16 cellular contexts compared by ENCODE assay signal in genomic region chr17:34201767-34202166, GRCh38. TPM values are rescaled to one million over a fixed set of nuclear protein-coding genes. Genes with fewer than 3 reads are reported as not detected.
DNase-seq lines count a peak whose midpoint lies in the region; ATAC-seq and TF ChIP-seq lines count a peak whose summit lies in the region.
"Had no signal": no experiment of that assay in that cellular context is flagged by ENCODE, and none has a peak within 500 bp of the region (broad histone marks: within the 10 kb centered on the region; RNA-seq: fewer than 3 reads in every experiment).

No MANE protein-coding gene starts in this region.

- TF ChIP-seq CTCF in activated CD8-positive, alpha-beta T cell treated with anti-CD3 and anti-CD28 coated beads for 36 hours (IDR thresholded peaks at IDR 0.05) = no peak
- TF ChIP-seq CTCF in CD14-positive monocyte (IDR thresholded peaks at IDR 0.05) = no peak
- TF ChIP-seq CTCF in mesothelial cell of epicardium (IDR thresholded peaks at IDR 0.05; ENCODE audit: unreplicated experiment) = no peak

- POLR2A ChIA-PET in activated CD8-positive, alpha-beta T cell treated with anti-CD3 and anti-CD28 coated beads for 36 hours (lab: Charles Lee) = interaction anchor here (3.5 kb wide), 1 partner anchor 160 kb away, joined by 14 read pairs; the partner anchor contains the start of gene CCL1
- POLR2A ChIA-PET in activated CD8-positive, alpha-beta T cell treated with anti-CD3 and anti-CD28 coated beads, Interleukin-2, amount 10 ng/mL, durations not matched to agents 7 days and 5 days (lab: Charles Lee) = interaction anchor here (1.5 kb wide), 1 partner anchor 160 kb away, joined by 5 read pairs; no protein-coding TSS in a partner anchor

- H3K27me3 Mint-ChIP-seq in activated CD8-positive, alpha-beta T cell treated with anti-CD3 and anti-CD28 coated beads for 36 hours = peaks cover 22% of the 10 kb centered on the region
- peaks cover 15% of the 10 kb centered on the region for H3K27me3 Mint-ChIP-seq in activated CD8-positive, alpha-beta T cell treated with anti-CD3 and anti-CD28 coated beads, Interleukin-2, amount 10 ng/mL, durations not matched to agents 7 days and 5 days (ENCODE audit: low read depth)
- peaks cover 0 to 11% (median 5%) of the 10 kb centered on the region in 3 donors for H3K27me3 Mint-ChIP-seq in CD14-positive monocyte (ENCODE audit: low read depth in 3 of 3)
- peaks cover 47% of the 10 kb centered on the region for H3K27me3 Mint-ChIP-seq in dendritic cell treated with granulocyte-macrophage colony-stimulating factor and Interleukin-4, amounts not matched to agents 40 ng/mL and 50 ng/mL, for 4 days
- peaks cover 44% of the 10 kb centered on the region for H3K27me3 Mint-ChIP-seq in mesothelial cell of epicardium (ENCODE audit: low read depth)

- intact Hi-C loops in activated CD8-positive, alpha-beta T cell treated with anti-CD3 and anti-CD28 coated beads for 36 hours (cut with micrococcal nuclease) = loop anchor here (2.0 kb wide), 1 partner anchor 159 kb away; no protein-coding TSS in a partner anchor
- intact Hi-C loops in CD14-positive monocyte (cut with micrococcal nuclease) = loop anchor here (2.0 to 5.0 kb wide), 2 partner anchors 41 to 47 kb away; no protein-coding TSS in a partner anchor
- intact Hi-C loops in dendritic cell treated with granulocyte-macrophage colony-stimulating factor and Interleukin-4, amounts not matched to agents 40 ng/mL and 50 ng/mL, for 4 days (cut with micrococcal nuclease) = loop anchor here (2.0 to 5.0 kb wide), 3 partner anchors 41 to 316 kb away; no protein-coding TSS in a partner anchor

- no peak for DNase-seq in activated CD8-positive, alpha-beta T cell treated with anti-CD3 and anti-CD28 coated beads for 36 hours
- no peak for DNase-seq in activated CD8-positive, alpha-beta T cell treated with anti-CD3 and anti-CD28 coated beads, Interleukin-2, amount 10 ng/mL, durations not matched to agents 7 days and 5 days
- no peak for DNase-seq in CD14-positive monocyte (ENCODE audit: low spot score)
- no peak for DNase-seq in mesothelial cell of epicardium (ENCODE audit: low spot score in 2 of 2, unreplicated experiment in 2 of 2)
- no peak for DNase-seq in stimulated activated CD4-positive, alpha-beta T cell treated with anti-CD3 and anti-CD28 coated beads, Interleukin-4, amount 100 ng/mL, for 24 hours
- DNase-seq: DMS53, GOT3, MM.1S, NCI-H1105, NCI-H1694 treated with DMSO at 0.1 percent for 48 hours, NCI-H345, Peyer's patch, SHP77 had no signal

- peaks cover 1% of the 10 kb centered on the region for H3K9me3 Mint-ChIP-seq in activated CD8-positive, alpha-beta T cell treated with anti-CD3 and anti-CD28 coated beads for 36 hours
- no peaks in the 10 kb centered on the region for H3K9me3 Mint-ChIP-seq in activated CD8-positive, alpha-beta T cell treated with anti-CD3 and anti-CD28 coated beads, Interleukin-2, amount 10 ng/mL, durations not matched to agents 7 days and 5 days (ENCODE audit: insufficient read depth)
- H3K9me3 Mint-ChIP-seq in CD14-positive monocyte (peaks cover 0 to 9% (median 6%) of the 10 kb centered on the region in 7 donors), mesothelial cell of epicardium (peaks cover 3% of the 10 kb centered on the region)
- H3K9me3 Mint-ChIP-seq in dendritic cell treated with granulocyte-macrophage colony-stimulating factor and Interleukin-4, amounts not matched to agents 40 ng/mL and 50 ng/mL, for 4 days = peaks cover 11% of the 10 kb centered on the region

- H3K4me3 Mint-ChIP-seq in activated CD8-positive, alpha-beta T cell treated with anti-CD3 and anti-CD28 coated beads for 36 hours = no peak overlapping the region
- no peak overlapping the region for H3K4me3 Mint-ChIP-seq in activated CD8-positive, alpha-beta T cell treated with anti-CD3 and anti-CD28 coated beads, Interleukin-2, amount 10 ng/mL, durations not matched to agents 7 days and 5 days
- H3K4me3 Mint-ChIP-seq in CD14-positive monocyte (no peak overlapping the region), mesothelial cell of epicardium (no peak overlapping the region)
- H3K4me3 Mint-ChIP-seq in dendritic cell treated with granulocyte-macrophage colony-stimulating factor and Interleukin-4, amounts not matched to agents 40 ng/mL and 50 ng/mL, for 4 days = no peak overlapping the region

- H3K27ac Mint-ChIP-seq in activated CD8-positive, alpha-beta T cell treated with anti-CD3 and anti-CD28 coated beads for 36 hours = no peak overlapping the region
- H3K27ac Mint-ChIP-seq in activated CD8-positive, alpha-beta T cell treated with anti-CD3 and anti-CD28 coated beads, Interleukin-2, amount 10 ng/mL, durations not matched to agents 7 days and 5 days = no peak overlapping the region
- H3K27ac Mint-ChIP-seq in CD14-positive monocyte (peak overlapping the region in 5 of 7 donors; percentile 62 to 94 (median 80)), mesothelial cell of epicardium (no peak overlapping the region)
- peak overlapping the region; percentile 61 for H3K27ac Mint-ChIP-seq in dendritic cell treated with granulocyte-macrophage colony-stimulating factor and Interleukin-4, amounts not matched to agents 40 ng/mL and 50 ng/mL, for 4 days

- peak; percentile 57 for ATAC-seq in activated CD8-positive, alpha-beta T cell treated with anti-CD3 and anti-CD28 coated beads for 36 hours
- ATAC-seq in activated CD8-positive, alpha-beta T cell treated with anti-CD3 and anti-CD28 coated beads, Interleukin-2, amount 10 ng/mL, durations not matched to agents 7 days and 5 days = no peak
- ATAC-seq in HG02852 (IDR thresholded peaks at IDR 0.05; ENCODE audit: unreplicated experiment) (peak; percentile 51), HG03139 (IDR thresholded peaks at IDR 0.05; ENCODE audit: unreplicated experiment) (no peak)

- H3K4me1 Mint-ChIP-seq in activated CD8-positive, alpha-beta T cell treated with anti-CD3 and anti-CD28 coated beads for 36 hours (ENCODE audit: low read depth) = peaks cover 14% of the 10 kb centered on the region
- H3K4me1 Mint-ChIP-seq in activated CD8-positive, alpha-beta T cell treated with anti-CD3 and anti-CD28 coated beads, Interleukin-2, amount 10 ng/mL, durations not matched to agents 7 days and 5 days (ENCODE audit: low read depth) = peaks cover 4% of the 10 kb centered on the region
- peaks cover 35% of the 10 kb centered on the region for H3K4me1 Mint-ChIP-seq in CD14-positive monocyte
- H3K4me1 Mint-ChIP-seq in dendritic cell treated with granulocyte-macrophage colony-stimulating factor and Interleukin-4, amounts not matched to agents 40 ng/mL and 50 ng/mL, for 4 days (ENCODE audit: low read depth) = peaks cover 72% of the 10 kb centered on the region
- H3K4me1 Mint-ChIP-seq in mesothelial cell of epicardium = peaks cover 6% of the 10 kb centered on the region

- H3K36me3 Mint-ChIP-seq in activated CD8-positive, alpha-beta T cell treated with anti-CD3 and anti-CD28 coated beads for 36 hours (ENCODE audit: low read depth) = no peaks in the 10 kb centered on the region
- no peaks in the 10 kb centered on the region for H3K36me3 Mint-ChIP-seq in activated CD8-positive, alpha-beta T cell treated with anti-CD3 and anti-CD28 coated beads, Interleukin-2, amount 10 ng/mL, durations not matched to agents 7 days and 5 days (ENCODE audit: low read depth)
- H3K36me3 Mint-ChIP-seq in CD14-positive monocyte (peaks cover 0 to 3% of the 10 kb centered on the region in 2 donors), mesothelial cell of epicardium (no peaks in the 10 kb centered on the region)
- peaks cover 8% of the 10 kb centered on the region for H3K36me3 Mint-ChIP-seq in dendritic cell treated with granulocyte-macrophage colony-stimulating factor and Interleukin-4, amounts not matched to agents 40 ng/mL and 50 ng/mL, for 4 days (ENCODE audit: low read depth)

- CTCF ChIA-PET in activated CD8-positive, alpha-beta T cell treated with anti-CD3 and anti-CD28 coated beads for 36 hours (lab: Charles Lee) = interaction anchor here (0.7 to 6.4 kb wide), 13 partner anchors 10 to 218 kb away, joined by 3 to 319 read pairs (median 8); partner anchors contain the start of genes CCL1 and CCL13
- CTCF ChIA-PET in activated CD8-positive, alpha-beta T cell treated with anti-CD3 and anti-CD28 coated beads, Interleukin-2, amount 10 ng/mL, durations not matched to agents 7 days and 5 days (lab: Charles Lee) = interaction anchor here (1.0 to 7.6 kb wide), 13 partner anchors 7 to 218 kb away, joined by 3 to 313 read pairs (median 6); partner anchors contain the start of gene CCL1

RNA-seq across cellular contexts. Expression of gene CCL2, which starts 53.3 kb away (rescaled TPM):
- total RNA-seq in activated CD8-positive, alpha-beta T cell treated with anti-CD3 and anti-CD28 coated beads for 36 hours = not detected
- total RNA-seq in activated CD8-positive, alpha-beta T cell treated with anti-CD3 and anti-CD28 coated beads, Interleukin-2, amount 10 ng/mL, durations not matched to agents 7 days and 5 days = not detected
- polyA plus RNA-seq in CD14-positive monocyte = 10 to 100 TPM; 17.7 to 44.9 TPM
- total RNA-seq in mesothelial cell of epicardium = 53.5 to 62.4 TPM (median 57.1 TPM) in 3 replicates

Comparison
In these comparisons a context has a peak if more than half of its experiments do, and no peak if none do; other contexts are left out.
1. ATAC-seq: peak in activated CD8-positive, alpha-beta T cell treated with anti-CD3 and anti-CD28 coated beads for 36 hours (single experiment) and HG02852 (single experiment); none in activated CD8-positive, alpha-beta T cell treated with anti-CD3 and anti-CD28 coated beads, Interleukin-2, amount 10 ng/mL, durations not matched to agents 7 days and 5 days (single experiment) and HG03139 (single experiment).
2. H3K27ac Mint-ChIP-seq: peak in CD14-positive monocyte (5 of 7) and dendritic cell treated with granulocyte-macrophage colony-stimulating factor and Interleukin-4, amounts not matched to agents 40 ng/mL and 50 ng/mL, for 4 days (single experiment); none in activated CD8-positive, alpha-beta T cell treated with anti-CD3 and anti-CD28 coated beads for 36 hours (single experiment), activated CD8-positive, alpha-beta T cell treated with anti-CD3 and anti-CD28 coated beads, Interleukin-2, amount 10 ng/mL, durations not matched to agents 7 days and 5 days (single experiment) and mesothelial cell of epicardium (single experiment).
3. RNA of gene CCL2, which starts 53.3 kb away (total RNA-seq): 53.5 to 62.4 TPM in mesothelial cell of epicardium; not detected in activated CD8-positive, alpha-beta T cell treated with anti-CD3 and anti-CD28 coated beads for 36 hours and not detected in activated CD8-positive, alpha-beta T cell treated with anti-CD3 and anti-CD28 coated beads, Interleukin-2, amount 10 ng/mL, durations not matched to agents 7 days and 5 days; every median in the first group is over 10 times any median in the second.